8 cellular contexts compared by ENCODE assay signal in genomic region chr17:59165933-59166342, GRCh38. TPM values are rescaled to one million over a fixed set of nuclear protein-coding genes. Genes with fewer than 3 reads are reported as not detected.
A peak's percentile ranks its signal among the peaks of the same experiment; 100 is the strongest.
DNase-seq lines count a peak whose midpoint lies in the region; ATAC-seq and TF ChIP-seq lines count a peak whose summit lies in the region.

No MANE protein-coding gene starts in this region.

- no peaks in the 10 kb centered on the region for H3K36me3 ChIP-seq in smooth muscle cell (ENCODE audit: low read depth)

- H3K27ac ChIP-seq in smooth muscle cell (ENCODE audit: low read depth) (no peak overlapping the region), right cardiac atrium (ENCODE audit: low read length) (no peak overlapping the region)

- H2AFZ ChIP-seq in smooth muscle cell (ENCODE audit: low read depth): peak overlapping the region; percentile 69

- no peaks in the 10 kb centered on the region for H3F3A ChIP-seq in smooth muscle cell (ENCODE audit: low read depth)

- no peak overlapping the region for H3K4me2 ChIP-seq in smooth muscle cell

- peak; percentile 46 for DNase-seq in ELF-1 (ENCODE audit: low read depth, low spot score)
- DNase-seq in NOMO-1 treated with DMSO at 0.1 percent for 48 hours (lab: John Stamatoyannopoulos, UW; ENCODE audit: unreplicated experiment): peak; percentile 20
- DNase-seq in activated effector memory CD4-positive, alpha-beta T cell treated with Interleukin-2 at 50 U/mL for 16 hours: peak; percentile 18
- peak; percentile 48 for DNase-seq in germinal center (ENCODE audit: low spot score)
- no peak for DNase-seq in smooth muscle cell (lab: John Stamatoyannopoulos, UW; ENCODE audit: unreplicated experiment)
- no peak for DNase-seq in right cardiac atrium

- TF ChIP-seq CTCF in smooth muscle cell (IDR thresholded peaks at IDR 0.05; ENCODE audit: borderline replicate concordance, insufficient read depth, poor library complexity, severe bottlenecking): peak; percentile 36

- H3K9ac ChIP-seq in smooth muscle cell (ENCODE audit: low read depth): no peak overlapping the region

- H3K4me1 ChIP-seq in smooth muscle cell (ENCODE audit: low read depth) (peaks cover 13% of the 10 kb centered on the region), right cardiac atrium (ENCODE audit: control insufficient read depth, insufficient read depth, low read length) (no peaks in the 10 kb centered on the region)

- H3K27me3 ChIP-seq in smooth muscle cell (ENCODE audit: low read depth) (no peaks in the 10 kb centered on the region), right cardiac atrium (ENCODE audit: control insufficient read depth, insufficient read depth) (no peaks in the 10 kb centered on the region)

- H3K79me2 ChIP-seq in smooth muscle cell (ENCODE audit: low read depth): peaks cover 37% of the 10 kb centered on the region

- intact Hi-C loops in right cardiac atrium (cut with DNase I): no loop called here

- peak; percentile 68 for ATAC-seq in HG02623 (IDR thresholded peaks at IDR 0.05; ENCODE audit: unreplicated experiment)
- no peak for ATAC-seq in GM21423 (IDR thresholded peaks at IDR 0.05; ENCODE audit: unreplicated experiment)
- ATAC-seq in right cardiac atrium: no peak

- H4K20me1 ChIP-seq in smooth muscle cell (ENCODE audit: low read depth): no peaks in the 10 kb centered on the region

- no peak overlapping the region for H3K4me3 ChIP-seq in smooth muscle cell
- H3K4me3 ChIP-seq in right cardiac atrium (ENCODE audit: low read length): no peak overlapping the region

- no peaks in the 10 kb centered on the region for H3K9me3 ChIP-seq in smooth muscle cell (replicated peaks; ENCODE audit: low read depth)
- H3K9me3 ChIP-seq in right cardiac atrium (ENCODE audit: control insufficient read depth, low read length): no peaks in the 10 kb centered on the region

- WGBS in smooth muscle cell (ENCODE audit: low lambda C conversion rate): 94% methylated on average over 2 of the region's 2 CpGs
- WGBS in right cardiac atrium: 82% methylated on average over 2 of the region's 2 CpGs

RNA-seq across cellular contexts. Expression of gene PRR11, which starts 10.4 kb away (rescaled TPM):
- total RNA-seq in smooth muscle cell (3.0 and 4.2 TPM in 2 replicates), right cardiac atrium (1 to 10 TPM; 1.2 to 2.3 (median 1.9) TPM)
- polyA plus RNA-seq in smooth muscle cell (7.0 and 7.9 TPM in 2 replicates), right cardiac atrium (0.38 TPM)

RNA-seq across cellular contexts. Expression of gene SKA2, which starts 11.0 kb away (rescaled TPM):
- total RNA-seq in smooth muscle cell (64.9 and 77.8 TPM in 2 replicates), right cardiac atrium (10 to 100 TPM; 29.9 to 44.5 (median 31.9) TPM)
- polyA plus RNA-seq in smooth muscle cell (41.2 and 47.5 TPM in 2 replicates), right cardiac atrium (38.0 TPM)

RNA-seq across cellular contexts. Expression of gene SMG8, which starts 43.9 kb away (rescaled TPM):
- 18.1 and 18.5 TPM in 2 replicates for total RNA-seq in smooth muscle cell
- polyA plus RNA-seq in smooth muscle cell: 11.8 and 12.1 TPM in 2 replicates
- 10 to 100 TPM in 2 of 4 donors, 1 to 10 TPM in 2; 9.2 to 11.5 (median 10.1) TPM for total RNA-seq in right cardiac atrium
- polyA plus RNA-seq in right cardiac atrium: 4.9 TPM

RNA-seq across cellular contexts. Expression of gene GDPD1, which starts 54.4 kb away (rescaled TPM):
- total RNA-seq in smooth muscle cell (2.2 and 8.0 TPM in 2 replicates), right cardiac atrium (1 to 10 TPM; 2.7 to 5.2 (median 3.2) TPM)
- polyA plus RNA-seq in smooth muscle cell (2.3 and 2.7 TPM in 2 replicates), right cardiac atrium (2.4 TPM)

RNA-seq across cellular contexts. Expression of gene TRIM37, which starts 59.3 kb away (rescaled TPM):
- total RNA-seq in smooth muscle cell (16.5 and 20.7 TPM in 2 replicates), right cardiac atrium (10 to 100 TPM; 17.0 to 18.0 (median 17.9) TPM)
- polyA plus RNA-seq in smooth muscle cell (8.0 and 11.4 TPM in 2 replicates), right cardiac atrium (6.5 TPM)

Comparison
In these comparisons a context has a peak if more than half of its experiments do, and no peak if none do; other contexts are left out.
1. DNase-seq: peak in ELF-1 (single experiment), NOMO-1 treated with DMSO at 0.1 percent for 48 hours (single experiment), activated effector memory CD4-positive, alpha-beta T cell treated with Interleukin-2 at 50 U/mL for 16 hours (single experiment) and germinal center (single experiment); none in smooth muscle cell (single experiment) and right cardiac atrium (0 of 3).